1 cellular context compared by ENCODE assay signal in genomic region chr17:76793775-76794174, GRCh38.
TF ChIP-seq lines count a peak whose summit lies in the region.

No MANE protein-coding gene starts in this region.

TF ChIP-seq in GM23338, 12 proteins besides CTCF, POLR2A, EP300 and RAD21 (continued from another document):
- TF ChIP-seq ZNF462 (CRISPR knock-in tag; IDR thresholded peaks at IDR 0.05): no peak
- no peak for TF ChIP-seq CREB1 (CRISPR knock-in tag; IDR thresholded peaks at IDR 0.05; ENCODE audit: low read depth)
- TF ChIP-seq, protein P1, sequence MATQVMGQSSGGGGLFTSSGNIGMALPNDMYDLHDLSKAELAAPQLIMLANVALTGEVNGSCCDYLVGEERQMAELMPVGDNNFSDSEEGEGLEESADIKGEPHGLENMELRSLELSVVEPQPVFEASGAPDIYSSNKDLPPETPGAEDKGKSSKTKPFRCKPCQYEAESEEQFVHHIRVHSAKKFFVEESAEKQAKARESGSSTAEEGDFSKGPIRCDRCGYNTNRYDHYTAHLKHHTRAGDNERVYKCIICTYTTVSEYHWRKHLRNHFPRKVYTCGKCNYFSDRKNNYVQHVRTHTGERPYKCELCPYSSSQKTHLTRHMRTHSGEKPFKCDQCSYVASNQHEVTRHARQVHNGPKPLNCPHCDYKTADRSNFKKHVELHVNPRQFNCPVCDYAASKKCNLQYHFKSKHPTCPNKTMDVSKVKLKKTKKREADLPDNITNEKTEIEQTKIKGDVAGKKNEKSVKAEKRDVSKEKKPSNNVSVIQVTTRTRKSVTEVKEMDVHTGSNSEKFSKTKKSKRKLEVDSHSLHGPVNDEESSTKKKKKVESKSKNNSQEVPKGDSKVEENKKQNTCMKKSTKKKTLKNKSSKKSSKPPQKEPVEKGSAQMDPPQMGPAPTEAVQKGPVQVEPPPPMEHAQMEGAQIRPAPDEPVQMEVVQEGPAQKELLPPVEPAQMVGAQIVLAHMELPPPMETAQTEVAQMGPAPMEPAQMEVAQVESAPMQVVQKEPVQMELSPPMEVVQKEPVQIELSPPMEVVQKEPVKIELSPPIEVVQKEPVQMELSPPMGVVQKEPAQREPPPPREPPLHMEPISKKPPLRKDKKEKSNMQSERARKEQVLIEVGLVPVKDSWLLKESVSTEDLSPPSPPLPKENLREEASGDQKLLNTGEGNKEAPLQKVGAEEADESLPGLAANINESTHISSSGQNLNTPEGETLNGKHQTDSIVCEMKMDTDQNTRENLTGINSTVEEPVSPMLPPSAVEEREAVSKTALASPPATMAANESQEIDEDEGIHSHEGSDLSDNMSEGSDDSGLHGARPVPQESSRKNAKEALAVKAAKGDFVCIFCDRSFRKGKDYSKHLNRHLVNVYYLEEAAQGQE (IDR thresholded peaks at IDR 0.05; ENCODE audit: unreplicated experiment): no peak
- no peak for TF ChIP-seq ZNF331 (CRISPR knock-in tag; IDR thresholded peaks at IDR 0.05; ENCODE audit: low read depth)
- no peak for TF ChIP-seq POLR2AphosphoS5 (IDR thresholded peaks at IDR 0.05; ENCODE audit: low read depth)
TF ChIP-seq in GM23338: peak in this region for 0.
